In genomic region chr20:36199293-36200257, GRCh38 we compare ENCODE assay signal across 1 cellular context.
TF ChIP-seq lines count a peak whose summit lies in the region.

No MANE protein-coding gene starts in this region.

TF ChIP-seq in HepG2, 621 proteins besides CTCF, POLR2A, EP300 and RAD21 (continued from another document and continues in another):
- TF ChIP-seq PRDM10 (CRISPR knock-in tag; IDR thresholded peaks at IDR 0.05; ENCODE audit: low read depth) (no peak), ZFP1 (CRISPR knock-in tag; IDR thresholded peaks at IDR 0.05) (0 out of 2 replicates have a peak, but pooled peaks have one; percentile 43), CSRNP2 (CRISPR knock-in tag; conservative IDR thresholded peaks at IDR 0.05; ENCODE audit: low read depth) (no peak), RNF2 (conservative IDR thresholded peaks at IDR 0.05; ENCODE audit: low read depth) (0 out of 2 replicates have a peak, but pooled peaks have one; percentile 27), RBFOX2 (IDR thresholded peaks at IDR 0.05; ENCODE audit: low read depth, low read length) (no peak), PAX8 (CRISPR knock-in tag; IDR thresholded peaks at IDR 0.05; ENCODE audit: borderline replicate concordance) (no peak), ZNF777 (CRISPR knock-in tag; IDR thresholded peaks at IDR 0.05) (no peak), ZBED4 (CRISPR knock-in tag; IDR thresholded peaks at IDR 0.05; ENCODE audit: borderline replicate concordance) (no peak), ZFY (CRISPR knock-in tag; IDR thresholded peaks at IDR 0.05) (peak; percentile 14; the same call in 1 of the 2 replicates), PRDM4 (CRISPR knock-in tag; IDR thresholded peaks at IDR 0.05; ENCODE audit: borderline replicate concordance) (no peak), NCOA1 (CRISPR knock-in tag; IDR thresholded peaks at IDR 0.05) (no peak), PTBP1 (IDR thresholded peaks at IDR 0.05; ENCODE audit: low read depth, low read length, poor library complexity, severe bottlenecking) (no peak), ATF7-NPFF (CRISPR knock-in tag; IDR thresholded peaks at IDR 0.05; ENCODE audit: low read depth) (no peak), BCLAF1 (IDR thresholded peaks at IDR 0.05) (no peak)
- TF ChIP-seq, protein P1, sequence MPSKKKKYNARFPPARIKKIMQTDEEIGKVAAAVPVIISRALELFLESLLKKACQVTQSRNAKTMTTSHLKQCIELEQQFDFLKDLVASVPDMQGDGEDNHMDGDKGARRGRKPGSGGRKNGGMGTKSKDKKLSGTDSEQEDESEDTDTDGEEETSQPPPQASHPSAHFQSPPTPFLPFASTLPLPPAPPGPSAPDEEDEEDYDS (CRISPR knock-in tag; IDR thresholded peaks at IDR 0.05): peak; percentile 10; the same call in 1 of the 2 replicates
- TF ChIP-seq, protein P2, sequence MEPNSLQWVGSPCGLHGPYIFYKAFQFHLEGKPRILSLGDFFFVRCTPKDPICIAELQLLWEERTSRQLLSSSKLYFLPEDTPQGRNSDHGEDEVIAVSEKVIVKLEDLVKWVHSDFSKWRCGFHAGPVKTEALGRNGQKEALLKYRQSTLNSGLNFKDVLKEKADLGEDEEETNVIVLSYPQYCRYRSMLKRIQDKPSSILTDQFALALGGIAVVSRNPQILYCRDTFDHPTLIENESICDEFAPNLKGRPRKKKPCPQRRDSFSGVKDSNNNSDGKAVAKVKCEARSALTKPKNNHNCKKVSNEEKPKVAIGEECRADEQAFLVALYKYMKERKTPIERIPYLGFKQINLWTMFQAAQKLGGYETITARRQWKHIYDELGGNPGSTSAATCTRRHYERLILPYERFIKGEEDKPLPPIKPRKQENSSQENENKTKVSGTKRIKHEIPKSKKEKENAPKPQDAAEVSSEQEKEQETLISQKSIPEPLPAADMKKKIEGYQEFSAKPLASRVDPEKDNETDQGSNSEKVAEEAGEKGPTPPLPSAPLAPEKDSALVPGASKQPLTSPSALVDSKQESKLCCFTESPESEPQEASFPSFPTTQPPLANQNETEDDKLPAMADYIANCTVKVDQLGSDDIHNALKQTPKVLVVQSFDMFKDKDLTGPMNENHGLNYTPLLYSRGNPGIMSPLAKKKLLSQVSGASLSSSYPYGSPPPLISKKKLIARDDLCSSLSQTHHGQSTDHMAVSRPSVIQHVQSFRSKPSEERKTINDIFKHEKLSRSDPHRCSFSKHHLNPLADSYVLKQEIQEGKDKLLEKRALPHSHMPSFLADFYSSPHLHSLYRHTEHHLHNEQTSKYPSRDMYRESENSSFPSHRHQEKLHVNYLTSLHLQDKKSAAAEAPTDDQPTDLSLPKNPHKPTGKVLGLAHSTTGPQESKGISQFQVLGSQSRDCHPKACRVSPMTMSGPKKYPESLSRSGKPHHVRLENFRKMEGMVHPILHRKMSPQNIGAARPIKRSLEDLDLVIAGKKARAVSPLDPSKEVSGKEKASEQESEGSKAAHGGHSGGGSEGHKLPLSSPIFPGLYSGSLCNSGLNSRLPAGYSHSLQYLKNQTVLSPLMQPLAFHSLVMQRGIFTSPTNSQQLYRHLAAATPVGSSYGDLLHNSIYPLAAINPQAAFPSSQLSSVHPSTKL (CRISPR knock-in tag; IDR thresholded peaks at IDR 0.05): no peak; the same call in 1 of the 2 replicates
- TF ChIP-seq, protein P3, sequence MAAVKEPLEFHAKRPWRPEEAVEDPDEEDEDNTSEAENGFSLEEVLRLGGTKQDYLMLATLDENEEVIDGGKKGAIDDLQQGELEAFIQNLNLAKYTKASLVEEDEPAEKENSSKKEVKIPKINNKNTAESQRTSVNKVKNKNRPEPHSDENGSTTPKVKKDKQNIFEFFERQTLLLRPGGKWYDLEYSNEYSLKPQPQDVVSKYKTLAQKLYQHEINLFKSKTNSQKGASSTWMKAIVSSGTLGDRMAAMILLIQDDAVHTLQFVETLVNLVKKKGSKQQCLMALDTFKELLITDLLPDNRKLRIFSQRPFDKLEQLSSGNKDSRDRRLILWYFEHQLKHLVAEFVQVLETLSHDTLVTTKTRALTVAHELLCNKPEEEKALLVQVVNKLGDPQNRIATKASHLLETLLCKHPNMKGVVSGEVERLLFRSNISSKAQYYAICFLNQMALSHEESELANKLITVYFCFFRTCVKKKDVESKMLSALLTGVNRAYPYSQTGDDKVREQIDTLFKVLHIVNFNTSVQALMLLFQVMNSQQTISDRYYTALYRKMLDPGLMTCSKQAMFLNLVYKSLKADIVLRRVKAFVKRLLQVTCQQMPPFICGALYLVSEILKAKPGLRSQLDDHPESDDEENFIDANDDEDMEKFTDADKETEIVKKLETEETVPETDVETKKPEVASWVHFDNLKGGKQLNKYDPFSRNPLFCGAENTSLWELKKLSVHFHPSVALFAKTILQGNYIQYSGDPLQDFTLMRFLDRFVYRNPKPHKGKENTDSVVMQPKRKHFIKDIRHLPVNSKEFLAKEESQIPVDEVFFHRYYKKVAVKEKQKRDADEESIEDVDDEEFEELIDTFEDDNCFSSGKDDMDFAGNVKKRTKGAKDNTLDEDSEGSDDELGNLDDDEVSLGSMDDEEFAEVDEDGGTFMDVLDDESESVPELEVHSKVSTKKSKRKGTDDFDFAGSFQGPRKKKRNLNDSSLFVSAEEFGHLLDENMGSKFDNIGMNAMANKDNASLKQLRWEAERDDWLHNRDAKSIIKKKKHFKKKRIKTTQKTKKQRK (IDR thresholded peaks at IDR 0.05; ENCODE audit: low read length): no peak
